8 cellular contexts compared by ENCODE assay signal in the genomic region with DNA sequence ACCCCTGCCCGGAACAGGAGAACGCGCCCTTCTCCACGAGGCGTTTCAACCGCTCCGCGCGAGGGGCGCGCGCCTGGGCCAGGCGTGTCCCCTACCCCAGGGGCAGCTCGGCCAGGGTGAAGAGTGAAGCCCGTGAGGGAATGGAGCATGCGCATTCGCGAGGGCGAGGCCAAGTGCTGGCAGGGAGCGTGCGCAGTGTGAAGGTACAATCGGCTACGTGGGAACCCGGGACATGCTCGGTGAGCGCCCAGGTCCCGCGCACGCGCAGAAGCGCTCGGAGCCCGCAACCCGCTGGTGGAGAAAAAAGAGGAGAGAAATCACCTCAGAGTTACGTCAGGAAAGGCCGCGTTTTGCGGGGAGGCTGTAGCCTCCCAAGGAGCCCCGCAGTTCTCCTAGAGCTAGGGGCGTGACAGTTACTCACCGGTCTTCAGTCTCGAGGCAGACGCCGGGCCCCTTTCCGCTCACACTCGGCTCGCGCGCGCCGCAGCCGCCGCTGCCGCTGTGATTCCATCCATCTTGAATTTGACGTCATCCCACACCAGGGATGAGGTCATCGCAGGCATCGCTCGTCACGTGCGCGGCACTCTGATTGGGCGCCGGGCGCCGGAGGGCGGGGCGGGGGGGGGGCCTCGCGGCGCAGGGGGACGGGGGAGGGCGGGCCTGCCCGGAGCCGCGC. TPM values are rescaled to one million over a fixed set of nuclear protein-coding genes. Genes with fewer than 3 reads are reported as not detected.
A peak's percentile ranks its signal among the peaks of the same experiment; 100 is the strongest.
DNase-seq lines count a peak whose midpoint lies in the region; ATAC-seq and TF ChIP-seq lines count a peak whose summit lies in the region.

ZBTB21 (minus strand) TSS at position 530 of the 676 bp plus-strand sequence. CDS start 16,265 bp downstream, outside the sequence.

- H3K36me3 Mint-ChIP-seq in CD8-positive, alpha-beta memory T cell: peaks cover 4 to 25% (median 4%) of the 10 kb centered on the region in 3 donors
- peaks cover 24% of the 10 kb centered on the region for H3K36me3 Mint-ChIP-seq in effector memory CD8-positive, alpha-beta T cell (ENCODE audit: insufficient read depth)
- peaks cover 9% of the 10 kb centered on the region for H3K36me3 Mint-ChIP-seq in memory B cell

- H3K27ac ChIP-seq in CD8-positive, alpha-beta memory T cell (ENCODE audit: low read depth, low read length): peak within 1 kb of the TSS; percentile 98

- DNase-seq in CD8-positive, alpha-beta memory T cell: peak; percentile 97 to 99 (median 98)
- peak; percentile 98 for DNase-seq in GM20000 (ENCODE audit: low spot score)
- peak; percentile 96 for DNase-seq in HT1080 (ENCODE audit: low read depth)
- DNase-seq in NOMO-1 treated with DMSO at 0.1 percent for 48 hours (lab: John Stamatoyannopoulos, UW; ENCODE audit: unreplicated experiment): peak; percentile 92
- peak; percentile 97 to 99 for DNase-seq in activated CD8-positive, alpha-beta memory T cell treated with anti-CD3 and anti-CD28 coated beads for 4 hours (ENCODE audit: low read depth in 2 of 2)
- peak; percentile 94 to 96 (median 95) for DNase-seq in effector memory CD8-positive, alpha-beta T cell
- DNase-seq in memory B cell (ENCODE audit: low spot score in 2 of 2): peak; percentile 95 to 97
- peak; percentile 97 for DNase-seq in stimulated activated CD8-positive, alpha-beta memory T cell treated with anti-CD3 and anti-CD28 coated beads, Interleukin-12 subunit alpha, Interleukin-12 subunit beta, amount 100 ng/mL, for 24 hours (ENCODE audit: extremely low read depth)

- H3K4me3 ChIP-seq in CD8-positive, alpha-beta memory T cell (ENCODE audit: low read length): peak within 1 kb of the TSS; percentile 65

- H3K36me3 ChIP-seq in CD8-positive, alpha-beta memory T cell (ENCODE audit: insufficient read depth, low read length): no peaks in the 10 kb centered on the region

- ATAC-seq in effector memory CD8-positive, alpha-beta T cell (replicated peaks): peak; percentile 78
- peak; percentile 76 for ATAC-seq in memory B cell (ENCODE audit: low read depth)

- H3K4me3 Mint-ChIP-seq in CD8-positive, alpha-beta memory T cell: peak within 1 kb of the TSS; percentile 93 to 99 (median 97)
- H3K4me3 Mint-ChIP-seq in effector memory CD8-positive, alpha-beta T cell: peak within 1 kb of the TSS; percentile 82 to 85
- H3K4me3 Mint-ChIP-seq in memory B cell: peak within 1 kb of the TSS; percentile 91

- H3K9me3 Mint-ChIP-seq in CD8-positive, alpha-beta memory T cell: no peaks in the 10 kb centered on the region
- H3K9me3 Mint-ChIP-seq in effector memory CD8-positive, alpha-beta T cell: no peaks in the 10 kb centered on the region
- H3K9me3 Mint-ChIP-seq in memory B cell: peaks cover 2% of the 10 kb centered on the region

- CTCF ChIA-PET in CD8-positive, alpha-beta memory T cell (lab: Charles Lee): interaction anchor here (0.9 to 3.7 kb wide), 7 partner anchors 54 to 107 kb away, joined by 3 to 52 read pairs (median 4); no protein-coding TSS in a partner anchor

- no peak for TF ChIP-seq CTCF in GM20000 (IDR thresholded peaks at IDR 0.05; ENCODE audit: extremely low read depth, missing control alignments)

- H3K27ac Mint-ChIP-seq in CD8-positive, alpha-beta memory T cell: peak within 1 kb of the TSS; percentile 98 to 100 (median 100)
- H3K27ac Mint-ChIP-seq in effector memory CD8-positive, alpha-beta T cell: peak within 1 kb of the TSS; percentile 95 to 97
- H3K27ac Mint-ChIP-seq in memory B cell: peak within 1 kb of the TSS; percentile 96

- POLR2A ChIA-PET in CD8-positive, alpha-beta memory T cell (lab: Charles Lee): interaction anchor here (0.6 to 1.8 kb wide), 5 partner anchors 53 to 251 kb away, joined by 3 to 16 read pairs (median 3); no protein-coding TSS in a partner anchor

- H3K27me3 ChIP-seq in CD8-positive, alpha-beta memory T cell (ENCODE audit: insufficient read depth, low read length, poor library complexity, severe bottlenecking): no peaks in the 10 kb centered on the region

- H3K4me1 ChIP-seq in CD8-positive, alpha-beta memory T cell (ENCODE audit: insufficient read depth, low read length): peaks cover 10% of the 10 kb centered on the region

- H3K27me3 Mint-ChIP-seq in CD8-positive, alpha-beta memory T cell: peaks cover 0 to 6% of the 10 kb centered on the region in 2 donors
- H3K27me3 Mint-ChIP-seq in effector memory CD8-positive, alpha-beta T cell: no peaks in the 10 kb centered on the region
- H3K27me3 Mint-ChIP-seq in memory B cell: no peaks in the 10 kb centered on the region

- peaks cover 10 to 37% (median 24%) of the 10 kb centered on the region in 3 donors for H3K4me1 Mint-ChIP-seq in CD8-positive, alpha-beta memory T cell
- peaks cover 7 to 16% of the 10 kb centered on the region in 2 donors for H3K4me1 Mint-ChIP-seq in effector memory CD8-positive, alpha-beta T cell (ENCODE audit: low read depth in 2 of 2)
- H3K4me1 Mint-ChIP-seq in memory B cell: peaks cover 32% of the 10 kb centered on the region

- no peaks in the 10 kb centered on the region for H3K9me3 ChIP-seq in CD8-positive, alpha-beta memory T cell (ENCODE audit: low read length)

RNA-seq across cellular contexts. Expression of gene ZBTB21, which starts in this region (rescaled TPM):
- 10 to 100 TPM; 39.0 to 43.6 TPM for total RNA-seq in CD8-positive, alpha-beta memory T cell
- 5.9 TPM for polyA plus RNA-seq in CD8-positive, alpha-beta memory T cell
- total RNA-seq in HT1080 (2014; rRNA removed; shearing (Covaris generic)): 8.3 and 11.3 TPM in 2 replicates
- polyA plus RNA-seq in HT1080 (2015; cell fraction: cytosol; rRNA removed): 6.4 and 10.0 TPM in 2 replicates
- polyA plus RNA-seq in HT1080 (2015; cell fraction: nucleus; rRNA removed): 11.9 and 16.2 TPM in 2 replicates

Comparison
In these comparisons a context has a peak if more than half of its experiments do, and no peak if none do; other contexts are left out.
1. Peak in every context shown above with its lines: DNase-seq, ATAC-seq, H3K4me3 ChIP-seq and H3K27ac ChIP-seq.